In the genomic region with DNA sequence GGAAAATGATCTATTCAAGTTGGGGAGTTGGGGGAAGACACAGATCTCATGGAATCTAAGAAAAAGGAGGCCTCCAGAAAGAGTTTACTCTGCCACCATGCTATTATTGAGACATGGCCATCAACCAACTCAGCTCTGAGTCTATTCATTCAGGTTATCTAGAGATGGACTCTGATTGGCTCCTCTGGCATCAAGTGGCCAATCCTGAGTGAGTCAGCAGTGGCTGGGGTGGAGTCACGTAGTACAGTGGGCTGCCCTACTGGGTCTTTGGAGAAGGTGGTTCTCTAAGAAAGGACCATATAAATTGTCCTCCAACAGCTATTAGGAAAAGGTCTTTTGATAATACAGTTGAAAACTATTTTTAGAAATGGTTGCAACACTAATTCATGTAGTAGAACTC, we compare ENCODE assay signal across 18 cellular contexts. TPM values are rescaled to one million over a fixed set of nuclear protein-coding genes. Genes with fewer than 3 reads are reported as not detected.
DNase-seq lines count a peak whose midpoint lies in the region; ATAC-seq and TF ChIP-seq lines count a peak whose summit lies in the region.
"Had no signal": no experiment of that assay in that cellular context is flagged by ENCODE, and none has a peak within 500 bp of the region (broad histone marks: within the 10 kb centered on the region; RNA-seq: fewer than 3 reads in every experiment).

No MANE protein-coding gene starts in this region.

- H3K27me3 ChIP-seq in right atrium auricular region (no peaks in the 10 kb centered on the region), upper lobe of right lung (no peaks in the 10 kb centered on the region), right cardiac atrium (ENCODE audit: control insufficient read depth, insufficient read depth) (no peaks in the 10 kb centered on the region)
- H3K27me3 ChIP-seq: BLaER1, esophagus squamous epithelium, MG63 had no signal

- H3K4me1 Mint-ChIP-seq in activated naive CD8-positive, alpha-beta T cell (ENCODE audit: low read depth), result peaks cover 17% of the 10 kb centered on the region

- no peaks in the 10 kb centered on the region for H3K9me3 Mint-ChIP-seq in activated naive CD8-positive, alpha-beta T cell (ENCODE audit: low read depth)

- ATAC-seq in left ventricle myocardium superior (peak; percentile 19), upper lobe of right lung (peak; percentile 49), right cardiac atrium (no peak)

- peaks cover 7% of the 10 kb centered on the region for H3K36me3 Mint-ChIP-seq in activated naive CD8-positive, alpha-beta T cell

- 91% methylated on average over 1 of the region's 1 CpG for WGBS in right cardiac atrium

- no peak overlapping the region for H3K4me3 Mint-ChIP-seq in activated naive CD8-positive, alpha-beta T cell

- DNase-seq in left ventricle myocardium superior (no peak), right atrium auricular region (ENCODE audit: low spot score) (no peak), NAMALWA (ENCODE audit: low spot score) (peak; percentile 55), upper lobe of right lung (no peak), right cardiac atrium (no peak)
- DNase-seq in stimulated activated CD4-positive, alpha-beta T cell treated with anti-CD3 and anti-CD28 coated beads, Interleukin-4, amount 100 ng/mL, for 1 hour, result no peak
- DNase-seq: dermis blood vessel endothelial cell, DMS79 treated with DMSO at 0.1 percent for 48 hours, esophagus squamous epithelium, HCEC 1CT, hippocampal formation, left cardiac atrium, MG63, NCI-H2227 treated with DMSO at 0.1 percent for 48 hours, posterior cingulate gyrus had no signal

- H3K27ac ChIP-seq in right atrium auricular region (no peak overlapping the region), upper lobe of right lung (no peak overlapping the region), right cardiac atrium (ENCODE audit: low read length) (no peak overlapping the region)
- H3K27ac ChIP-seq: BLaER1, esophagus squamous epithelium, SK-N-MC had no signal

- H3K4me1 ChIP-seq in right atrium auricular region (peaks cover 0 to 5% of the 10 kb centered on the region in 2 donors), upper lobe of right lung (no peaks in the 10 kb centered on the region), right cardiac atrium (ENCODE audit: control insufficient read depth, insufficient read depth, low read length) (peaks cover 2% of the 10 kb centered on the region)
- H3K4me1 ChIP-seq: esophagus squamous epithelium had no signal

- TF ChIP-seq CTCF in right atrium auricular region (IDR thresholded peaks at IDR 0.05) (no peak), upper lobe of right lung (IDR thresholded peaks at IDR 0.05) (no peak)

- no peaks in the 10 kb centered on the region for H3K27me3 Mint-ChIP-seq in activated naive CD8-positive, alpha-beta T cell

- no peak overlapping the region for H3K4me3 ChIP-seq in right atrium auricular region
- no peak overlapping the region for H3K4me3 ChIP-seq in upper lobe of right lung
- H3K4me3 ChIP-seq in right cardiac atrium (ENCODE audit: low read length), result no peak overlapping the region
- H3K4me3 ChIP-seq: BLaER1, esophagus squamous epithelium, MG63, SK-N-MC had no signal

- peak overlapping the region; percentile 80 for H3K27ac Mint-ChIP-seq in activated naive CD8-positive, alpha-beta T cell

- intact Hi-C loops in left ventricle myocardium superior (cut with micrococcal nuclease) (no loop called here), upper lobe of right lung (cut with DNase I) (no loop called here), right cardiac atrium (cut with DNase I) (no loop called here)

- H3K36me3 ChIP-seq in right atrium auricular region (no peaks in the 10 kb centered on the region), upper lobe of right lung (no peaks in the 10 kb centered on the region)
- H3K36me3 ChIP-seq: BLaER1, esophagus squamous epithelium, MG63 had no signal

- H3K9me3 ChIP-seq in right atrium auricular region (no peaks in the 10 kb centered on the region), upper lobe of right lung (no peaks in the 10 kb centered on the region), right cardiac atrium (ENCODE audit: control insufficient read depth, low read length) (no peaks in the 10 kb centered on the region)
- H3K9me3 ChIP-seq: BLaER1, esophagus squamous epithelium, MG63 had no signal

RNA-seq across cellular contexts. Expression of a gene that starts 42.1 kb away (rescaled TPM):
- total RNA-seq in left ventricle myocardium superior (30.7 TPM), right atrium auricular region (10 to 100 TPM; 18.9 to 34.7 TPM), upper lobe of right lung (32.9 TPM), right cardiac atrium (10 to 100 TPM; 38.0 to 48.7 (median 41.7) TPM)
- polyA plus RNA-seq in right cardiac atrium, result 25.9 TPM

Comparison
In these comparisons a context has a peak if more than half of its experiments do, and no peak if none do; other contexts are left out.
1. ATAC-seq: peak in left ventricle myocardium superior (single experiment) and upper lobe of right lung (single experiment); none in right cardiac atrium (0 of 2).